In genomic region chr4:130808492-130808891, GRCh38 we compare ENCODE assay signal across 8 cellular contexts.
DNase-seq lines count a peak whose midpoint lies in the region; ATAC-seq, FAIRE-seq and TF ChIP-seq lines count a peak whose summit lies in the region.

No MANE protein-coding gene starts in this region.

- FAIRE-seq in keratinocyte (lab: Jason Lieb, UNC), result no peak

- H3K36me3 ChIP-seq in keratinocyte (ENCODE audit: control insufficient read depth in 2 of 2, extremely low read depth in 1 of 2, insufficient read depth in 2 of 2, low read length in 2 of 2) (no peaks in the 10 kb centered on the region), upper lobe of left lung (no peaks in the 10 kb centered on the region)

- peak; percentile 7 for DNase-seq in COLO829 (ENCODE audit: low spot score)
- no peak for DNase-seq in keratinocyte (ENCODE audit: low read depth, low spot score)
- no peak for DNase-seq in upper lobe of left lung
- no peak for DNase-seq in NCI-H1436 treated with DMSO at 0.1 percent for 48 hours (lab: John Stamatoyannopoulos, UW)
- DNase-seq in activated CD8-positive, alpha-beta memory T cell treated with anti-CD3 and anti-CD28 coated beads, Interleukin-2, amount 50 U/mL, for 48 hours, result no peak

- H3K4me1 ChIP-seq in keratinocyte (ENCODE audit: control insufficient read depth, extremely low read depth, insufficient read depth, low read length), result no peaks in the 10 kb centered on the region
- H3K4me1 ChIP-seq in upper lobe of left lung, result no peaks in the 10 kb centered on the region

- TF ChIP-seq CTCF in keratinocyte (optimal IDR thresholded peaks at IDR 0.05 in 1 of 3, IDR thresholded peaks at IDR 0.05 in 1 of 3, conservative IDR thresholded peaks at IDR 0.05 in 1 of 3; ENCODE audit: extremely low read depth in 1 of 3, insufficient read depth in 2 of 3, low read length in 3 of 3) (peak in 2 of 3 experiments; percentile 58 to 68), upper lobe of left lung (IDR thresholded peaks at IDR 0.05) (peak in 1 of 6 experiments; percentile 18)

- ATAC-seq in HG03378 (IDR thresholded peaks at IDR 0.05; ENCODE audit: unreplicated experiment) (peak; percentile 50), SK-N-SH treated with all-trans-retinoic acid at 6 μM for 48 hours (peak; percentile 75), upper lobe of left lung (ENCODE audit: low FRiP score in 2 of 2) (no peak), HG02973 (IDR thresholded peaks at IDR 0.05; ENCODE audit: unreplicated experiment) (no peak)

- no peak for TF ChIP-seq EP300 in upper lobe of left lung (IDR thresholded peaks at IDR 0.05)

- H2AFZ ChIP-seq in keratinocyte (ENCODE audit: control insufficient read depth, low read length), result no peak overlapping the region

- 49 to 58% methylated on average over 3 of the region's 3 CpGs for WGBS in upper lobe of left lung, 2 donors

- H3K9ac ChIP-seq in keratinocyte (ENCODE audit: control insufficient read depth, extremely low read depth, insufficient read depth, low read length), result no peak overlapping the region

- H3K9me3 ChIP-seq in keratinocyte (ENCODE audit: control insufficient read depth, low read depth, low read length), result no peaks in the 10 kb centered on the region
- H3K9me3 ChIP-seq in upper lobe of left lung, result no peaks in the 10 kb centered on the region

- H4K20me1 ChIP-seq in keratinocyte (ENCODE audit: control insufficient read depth, extremely low read depth, insufficient read depth, low read length), result no peaks in the 10 kb centered on the region

- dilution Hi-C loops in keratinocyte (cut with MboI; ENCODE audit: extremely low pct_ligation_motif_present, low sequenced_read_pairs), result no loop called here

- no peaks in the 10 kb centered on the region for H3K79me2 ChIP-seq in keratinocyte (ENCODE audit: control insufficient read depth, insufficient read depth, low read length)

- H3K4me3 ChIP-seq in keratinocyte (ENCODE audit: control insufficient read depth in 2 of 3, extremely low read depth in 1 of 3, insufficient read depth in 2 of 3, low read depth in 1 of 3, low read length in 3 of 3) (no peak overlapping the region), upper lobe of left lung (no peak overlapping the region)

- no peaks in the 10 kb centered on the region for H3K27me3 ChIP-seq in keratinocyte (ENCODE audit: control insufficient read depth, extremely low read depth, insufficient read depth, low read length)
- no peaks in the 10 kb centered on the region for H3K27me3 ChIP-seq in upper lobe of left lung

- H3K4me2 ChIP-seq in keratinocyte (ENCODE audit: control insufficient read depth, extremely low read depth, insufficient read depth, low read depth, low read length), result no peak overlapping the region

- TF ChIP-seq POLR2A in upper lobe of left lung (IDR thresholded peaks at IDR 0.05), result no peak

- no peaks in the 10 kb centered on the region for H3K9me1 ChIP-seq in keratinocyte (ENCODE audit: control insufficient read depth, extremely low read depth, insufficient read depth, low read length)

- H3K27ac ChIP-seq in keratinocyte (ENCODE audit: control insufficient read depth, insufficient read depth, low read length) (no peak overlapping the region), upper lobe of left lung (no peak overlapping the region)

TF ChIP-seq in SK-N-SH treated with all-trans-retinoic acid at 6 μM for 48 hours, 23 proteins besides CTCF, POLR2A, EP300 and RAD21:
- TF ChIP-seq ZNF8 (CRISPR knock-in tag; IDR thresholded peaks at IDR 0.05), result no peak
- no peak for TF ChIP-seq ARNTL (CRISPR knock-in tag; IDR thresholded peaks at IDR 0.05; ENCODE audit: borderline replicate concordance, low read depth)
- TF ChIP-seq ZNF70 (CRISPR knock-in tag; IDR thresholded peaks at IDR 0.05), result no peak
- TF ChIP-seq PPARA (CRISPR knock-in tag; IDR thresholded peaks at IDR 0.05; ENCODE audit: borderline replicate concordance), result no peak
- no peak for TF ChIP-seq ISL1 (CRISPR knock-in tag; IDR thresholded peaks at IDR 0.05)
- TF ChIP-seq CSDC2 (CRISPR knock-in tag; IDR thresholded peaks at IDR 0.05), result no peak
- TF ChIP-seq GLIS3 (CRISPR knock-in tag; IDR thresholded peaks at IDR 0.05), result no peak
- no peak for TF ChIP-seq ZFP30 (CRISPR knock-in tag; IDR thresholded peaks at IDR 0.05)
- TF ChIP-seq CREB5 (CRISPR knock-in tag; IDR thresholded peaks at IDR 0.05; ENCODE audit: low read depth), result no peak
- no peak for TF ChIP-seq SNAI2 (CRISPR knock-in tag; IDR thresholded peaks at IDR 0.05)
- no peak for TF ChIP-seq ZNF565 (CRISPR knock-in tag; conservative IDR thresholded peaks at IDR 0.05; ENCODE audit: low read depth)

Comparison
In these comparisons a context has a peak if more than half of its experiments do, and no peak if none do; other contexts are left out.
1. ATAC-seq: peak in HG03378 (single experiment) and SK-N-SH treated with all-trans-retinoic acid at 6 μM for 48 hours (single experiment); none in upper lobe of left lung (0 of 2) and HG02973 (single experiment).